8 cellular contexts compared by ENCODE assay signal in genomic region chr6:13302751-13303667, GRCh38. TPM values are rescaled to one million over a fixed set of nuclear protein-coding genes. Genes with fewer than 3 reads are reported as not detected.
A peak's percentile ranks its signal among the peaks of the same experiment; 100 is the strongest.
DNase-seq lines count a peak whose midpoint lies in the region; ATAC-seq and TF ChIP-seq lines count a peak whose summit lies in the region.

No MANE protein-coding gene starts in this region.

- H3K9me3 ChIP-seq in BLaER1 treated with 17β-estradiol and CSF1 and Interleukin-3, amounts not matched to agents 10 nM and 100 nM (replicated peaks in 1 of 11) = no peaks in the 10 kb centered on the region
- no peaks in the 10 kb centered on the region for H3K9me3 ChIP-seq in left lung

- H3K4me1 ChIP-seq in BLaER1 treated with 17β-estradiol and CSF1 and Interleukin-3, amounts not matched to agents 10 nM and 100 nM = peaks cover 80 to 94% (median 86%) of the 10 kb centered on the region in 10 experiments
- peaks cover 10 to 47% of the 10 kb centered on the region in 2 donors for H3K4me1 ChIP-seq in left lung

- ATAC-seq in HG03342 (IDR thresholded peaks at IDR 0.05; ENCODE audit: unreplicated experiment) = peak; percentile 80
- peak; percentile 81 for ATAC-seq in left lung

- peak overlapping the region; percentile 71 to 92 (median 85) for H3K4me2 ChIP-seq in BLaER1 treated with 17β-estradiol and CSF1 and Interleukin-3, amounts not matched to agents 10 nM and 100 nM

- H3K9ac ChIP-seq in BLaER1 treated with 17β-estradiol and CSF1 and Interleukin-3, amounts not matched to agents 10 nM and 100 nM = peak overlapping the region; percentile 67 to 82 (median 77)

- DNase-seq in GM19238 (ENCODE audit: insufficient read length, low spot score) (peak; percentile 47), SKM-1 treated with dmso at 0.1 percent for 144 hours (lab: John Stamatoyannopoulos, UW; ENCODE audit: unreplicated experiment) (peak; percentile 98), cardiac fibroblast (ENCODE audit: low read depth in 2 of 2) (peak; percentile 99 to 100), left lung (peak; percentile 86 to 90)
- peak; percentile 14 to 48 for DNase-seq in stimulated activated CD4-positive, alpha-beta T cell treated with anti-CD3 and anti-CD28 coated beads, Interleukin-4, amount 100 ng/mL, for 48 hours (ENCODE audit: low read depth in 2 of 2)
- DNase-seq in effector CD4-positive, alpha-beta T cell = no peak

- no peaks in the 10 kb centered on the region for H4K20me1 ChIP-seq in BLaER1 treated with 17β-estradiol and CSF1 and Interleukin-3, amounts not matched to agents 10 nM and 100 nM

- intact Hi-C loops in left lung (cut with DNase I) = no loop called here

- H3K36me3 ChIP-seq in BLaER1 treated with 17β-estradiol and CSF1 and Interleukin-3, amounts not matched to agents 10 nM and 100 nM = peaks cover 20 to 61% (median 46%) of the 10 kb centered on the region in 11 experiments; a peak in 21 of 22 replicates
- H3K36me3 ChIP-seq in left lung = peaks cover 0 to 49% of the 10 kb centered on the region in 2 donors

- no peaks in the 10 kb centered on the region for H3K27me3 ChIP-seq in BLaER1 treated with 17β-estradiol and CSF1 and Interleukin-3, amounts not matched to agents 10 nM and 100 nM
- no peaks in the 10 kb centered on the region for H3K27me3 ChIP-seq in left lung

- H3K4me3 ChIP-seq in BLaER1 treated with 17β-estradiol and CSF1 and Interleukin-3, amounts not matched to agents 10 nM and 100 nM = peak overlapping the region in 4 of 10 experiments; percentile 17 to 32 (median 24); a peak in 6 of 20 replicates
- peak overlapping the region in 1 of 2 donors; percentile 12 for H3K4me3 ChIP-seq in cardiac fibroblast (replicated peaks in 1 of 2; ENCODE audit: low read depth in 2 of 2, low read length in 2 of 2)
- H3K4me3 ChIP-seq in left lung = peak overlapping the region in 1 of 2 donors; percentile 2

- H3K27ac ChIP-seq in BLaER1 treated with 17β-estradiol and CSF1 and Interleukin-3, amounts not matched to agents 10 nM and 100 nM = peak overlapping the region; percentile 87 to 97 (median 92)
- H3K27ac ChIP-seq in left lung = peak overlapping the region; percentile 83 to 92

- TF ChIP-seq CTCF in cardiac fibroblast (IDR thresholded peaks at IDR 0.05; ENCODE audit: low read depth, low read length) (no peak), left lung (IDR thresholded peaks at IDR 0.05) (no peak)

RNA-seq across cellular contexts. Expression of gene TBC1D7, which starts 25.3 kb away (rescaled TPM):
- total RNA-seq in left lung = 10 to 100 TPM; 18.3 to 20.2 TPM
